8 cellular contexts compared by ENCODE assay signal in the genomic region with DNA sequence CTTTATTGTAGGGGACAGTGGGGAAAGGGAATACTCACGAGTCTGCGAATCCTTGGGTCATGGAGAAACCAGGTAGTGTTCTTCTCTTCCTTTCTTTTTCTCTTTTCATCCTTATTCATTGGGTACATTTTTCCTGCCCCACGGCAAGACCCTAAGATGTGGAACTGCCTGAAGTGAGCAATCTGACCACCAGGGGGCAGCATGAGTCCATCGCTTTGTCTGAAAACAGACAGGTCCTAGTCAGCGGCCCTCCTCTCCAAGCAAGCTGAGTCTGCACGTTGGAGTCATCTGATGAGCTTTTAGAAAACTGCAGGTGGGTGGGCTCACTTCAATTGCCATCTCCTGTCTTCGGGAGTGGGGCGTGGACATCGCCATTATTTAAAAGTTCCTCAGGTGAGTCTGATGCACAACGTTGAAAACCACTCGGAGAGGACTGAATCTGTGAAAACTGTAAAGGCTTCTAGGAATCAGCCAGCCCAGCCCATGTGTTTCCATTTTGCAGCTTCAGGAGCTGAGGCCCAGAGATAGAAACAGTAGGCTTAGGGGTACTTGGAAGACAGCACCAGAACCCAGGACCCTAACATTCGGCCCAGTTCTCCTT. TPM values are rescaled to one million over a fixed set of nuclear protein-coding genes. Genes with fewer than 3 reads are reported as not detected.
DNase-seq lines count a peak whose midpoint lies in the region; ATAC-seq and TF ChIP-seq lines count a peak whose summit lies in the region.

No MANE protein-coding gene starts in this region.

- H3K27me3 Mint-ChIP-seq in activated CD4-positive, alpha-beta T cell treated with anti-CD3 and anti-CD28 coated beads for 36 hours: peaks cover 6% of the 10 kb centered on the region

- no peaks in the 10 kb centered on the region for H3K4me1 Mint-ChIP-seq in activated CD4-positive, alpha-beta T cell treated with anti-CD3 and anti-CD28 coated beads for 36 hours

- ATAC-seq in HG03159 (IDR thresholded peaks at IDR 0.05; ENCODE audit: unreplicated experiment) (peak; percentile 79), left lung (peak; percentile 96), GM21390 (IDR thresholded peaks at IDR 0.05; ENCODE audit: unreplicated experiment) (no peak)
- ATAC-seq in activated CD4-positive, alpha-beta T cell treated with anti-CD3 and anti-CD28 coated beads for 36 hours: peak; percentile 90

- H3K36me3 ChIP-seq in left lung: no peaks in the 10 kb centered on the region

- no peak overlapping the region for H3K4me3 Mint-ChIP-seq in activated CD4-positive, alpha-beta T cell treated with anti-CD3 and anti-CD28 coated beads for 36 hours

- no peaks in the 10 kb centered on the region for H3K9me3 ChIP-seq in left lung

- H3K27ac Mint-ChIP-seq in activated CD4-positive, alpha-beta T cell treated with anti-CD3 and anti-CD28 coated beads for 36 hours: no peak overlapping the region

- POLR2A ChIA-PET in activated CD4-positive, alpha-beta T cell treated with anti-CD3 and anti-CD28 coated beads for 36 hours (lab: Charles Lee): no interaction called here

- DNase-seq in NCI-H510A treated with DMSO at 0.1 percent for 48 hours (lab: John Stamatoyannopoulos, UW) (peak; percentile 31), choroid plexus epithelial cell (ENCODE audit: low read depth) (peak; percentile 89), left lung (peak; percentile 75 to 85)
- peak; percentile 91 for DNase-seq in activated CD4-positive, alpha-beta T cell treated with anti-CD3 and anti-CD28 coated beads for 36 hours
- peak; percentile 76 to 86 for DNase-seq in stimulated activated CD4-positive, alpha-beta T cell treated with anti-CD3 and anti-CD28 coated beads, Interleukin-4, amount 100 ng/mL, for 4 hours

- intact Hi-C loops in activated CD4-positive, alpha-beta T cell treated with anti-CD3 and anti-CD28 coated beads for 36 hours (cut with DNase I, micrococcal nuclease): loop anchor here (1.0 to 2.0 kb wide), 5 partner anchors 21 to 180 kb away; no protein-coding TSS in a partner anchor
- intact Hi-C loops in left lung (cut with DNase I): no loop called here

- H3K27ac ChIP-seq in left lung: no peak overlapping the region

- CTCF ChIA-PET in activated CD4-positive, alpha-beta T cell treated with anti-CD3 and anti-CD28 coated beads for 36 hours (lab: Charles Lee): interaction anchor here (0.5 to 6.0 kb wide), 22 partner anchors 9 to 1063 kb away, joined by 3 to 81 read pairs (median 4); no protein-coding TSS in a partner anchor

- H3K9me3 Mint-ChIP-seq in activated CD4-positive, alpha-beta T cell treated with anti-CD3 and anti-CD28 coated beads for 36 hours (ENCODE audit: low read depth): no peaks in the 10 kb centered on the region

- H3K4me3 ChIP-seq in choroid plexus epithelial cell (ENCODE audit: low read depth, low read length) (no peak overlapping the region), left lung (no peak overlapping the region)

- H3K4me1 ChIP-seq in left lung: no peaks in the 10 kb centered on the region

- H3K36me3 Mint-ChIP-seq in activated CD4-positive, alpha-beta T cell treated with anti-CD3 and anti-CD28 coated beads for 36 hours (ENCODE audit: low read depth): no peaks in the 10 kb centered on the region

- TF ChIP-seq CTCF in GM12872 (IDR thresholded peaks at IDR 0.05; ENCODE audit: insufficient read depth, low read depth, low read length) (peak; percentile 93), choroid plexus epithelial cell (conservative IDR thresholded peaks at IDR 0.05; ENCODE audit: low read depth, low read length) (peak; percentile 96), left lung (IDR thresholded peaks at IDR 0.05) (peak; percentile 92 to 94)

- H3K27me3 ChIP-seq in left lung: peaks cover 0 to 7% of the 10 kb centered on the region in 2 donors

RNA-seq across cellular contexts. Expression of a gene that starts 34.0 kb away (rescaled TPM):
- 10 to 100 TPM; 11.4 to 12.2 TPM for total RNA-seq in activated CD4-positive, alpha-beta T cell treated with anti-CD3 and anti-CD28 coated beads for 36 hours
- total RNA-seq in left lung: 10 to 100 TPM; 25.9 to 30.5 TPM

Comparison
In these comparisons a context has a peak if more than half of its experiments do, and no peak if none do; other contexts are left out.
1. DNase-seq: peak in every context shown above with its lines; median percentile 91 in activated CD4-positive, alpha-beta T cell treated with anti-CD3 and anti-CD28 coated beads for 36 hours; 89 in choroid plexus epithelial cell; 81 in stimulated activated CD4-positive, alpha-beta T cell treated with anti-CD3 and anti-CD28 coated beads, Interleukin-4, amount 100 ng/mL, for 4 hours; 80 in left lung; 31 in NCI-H510A treated with DMSO at 0.1 percent for 48 hours.
2. intact Hi-C loops: an anchor here in activated CD4-positive, alpha-beta T cell treated with anti-CD3 and anti-CD28 coated beads for 36 hours (1.0 to 2.0 kb wide); none called in left lung.